In the genomic region with DNA sequence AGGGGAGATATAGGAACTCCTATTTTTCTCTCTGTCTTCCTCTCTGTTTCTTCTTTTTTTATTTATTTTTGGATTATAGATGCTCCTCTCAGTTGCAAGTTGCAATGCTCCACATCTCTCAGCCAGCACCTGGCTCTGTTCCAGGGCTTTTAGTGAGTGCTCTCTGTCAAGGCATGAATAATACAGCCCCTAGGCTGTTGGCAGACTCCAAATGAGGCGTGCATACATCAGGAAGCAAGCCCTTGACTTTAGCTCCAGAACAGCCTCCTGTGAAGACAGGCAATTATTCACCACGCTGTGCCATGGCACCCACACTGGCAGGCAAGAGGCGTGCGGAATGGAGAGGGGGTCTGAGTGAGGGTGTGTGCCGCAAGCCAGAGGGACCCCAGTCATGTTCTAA, we compare ENCODE assay signal across 1 cellular context.
TF ChIP-seq lines count a peak whose summit lies in the region.

No MANE protein-coding gene starts in this region.

TF ChIP-seq in HEK293, 187 proteins besides CTCF, POLR2A, EP300 and RAD21 (continued from another document):
- TF ChIP-seq, protein P1, sequence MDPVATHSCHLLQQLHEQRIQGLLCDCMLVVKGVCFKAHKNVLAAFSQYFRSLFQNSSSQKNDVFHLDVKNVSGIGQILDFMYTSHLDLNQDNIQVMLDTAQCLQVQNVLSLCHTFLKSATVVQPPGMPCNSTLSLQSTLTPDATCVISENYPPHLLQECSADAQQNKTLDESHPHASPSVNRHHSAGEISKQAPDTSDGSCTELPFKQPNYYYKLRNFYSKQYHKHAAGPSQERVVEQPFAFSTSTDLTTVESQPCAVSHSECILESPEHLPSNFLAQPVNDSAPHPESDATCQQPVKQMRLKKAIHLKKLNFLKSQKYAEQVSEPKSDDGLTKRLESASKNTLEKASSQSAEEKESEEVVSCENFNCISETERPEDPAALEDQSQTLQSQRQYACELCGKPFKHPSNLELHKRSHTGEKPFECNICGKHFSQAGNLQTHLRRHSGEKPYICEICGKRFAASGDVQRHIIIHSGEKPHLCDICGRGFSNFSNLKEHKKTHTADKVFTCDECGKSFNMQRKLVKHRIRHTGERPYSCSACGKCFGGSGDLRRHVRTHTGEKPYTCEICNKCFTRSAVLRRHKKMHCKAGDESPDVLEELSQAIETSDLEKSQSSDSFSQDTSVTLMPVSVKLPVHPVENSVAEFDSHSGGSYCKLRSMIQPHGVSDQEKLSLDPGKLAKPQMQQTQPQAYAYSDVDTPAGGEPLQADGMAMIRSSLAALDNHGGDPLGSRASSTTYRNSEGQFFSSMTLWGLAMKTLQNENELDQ (tag by site-specific recombination; IDR thresholded peaks at IDR 0.05; ENCODE audit: low read depth) = no peak
- TF ChIP-seq ZNF354C (tag by site-specific recombination; IDR thresholded peaks at IDR 0.05; ENCODE audit: borderline replicate concordance, low read depth) (no peak), ZNF791 (tag by site-specific recombination; IDR thresholded peaks at IDR 0.05) (no peak), ZNF19 (tag by site-specific recombination; IDR thresholded peaks at IDR 0.05; ENCODE audit: low read depth) (no peak), ZXDB (tag by site-specific recombination; IDR thresholded peaks at IDR 0.05) (no peak), ZNF677 (tag by site-specific recombination; IDR thresholded peaks at IDR 0.05) (no peak), ZNF610 (tag by site-specific recombination; IDR thresholded peaks at IDR 0.05; ENCODE audit: borderline replicate concordance) (no peak), ZNF423 (tag by site-specific recombination; IDR thresholded peaks at IDR 0.05) (no peak), HOXA7 (CRISPR knock-in tag; IDR thresholded peaks at IDR 0.05; ENCODE audit: borderline replicate concordance) (no peak), ZNF558 (tag by site-specific recombination; IDR thresholded peaks at IDR 0.05) (no peak), ZNF544 (tag by site-specific recombination; IDR thresholded peaks at IDR 0.05) (no peak), ZNF239 (tag by site-specific recombination; IDR thresholded peaks at IDR 0.05) (no peak), TCF7L2 (IDR thresholded peaks at IDR 0.05; ENCODE audit: borderline replicate concordance, low read depth, low read length) (no peak; the same call in 1 of the 2 replicates), ZNF664 (tag by site-specific recombination; IDR thresholded peaks at IDR 0.05) (no peak), ZNF2 (tag by site-specific recombination; IDR thresholded peaks at IDR 0.05) (0 out of 2 replicates have a peak, but pooled peaks have one; percentile 31), ZNF16 (tag by site-specific recombination; IDR thresholded peaks at IDR 0.05; ENCODE audit: low read depth) (no peak), ZNF175 (tag by site-specific recombination; IDR thresholded peaks at IDR 0.05) (no peak), ZNF114 (tag by site-specific recombination; IDR thresholded peaks at IDR 0.05) (no peak), ZNF341 (tag by site-specific recombination; IDR thresholded peaks at IDR 0.05; ENCODE audit: low read depth) (peak; percentile 72), KLF16 (tag by site-specific recombination; IDR thresholded peaks at IDR 0.05) (no peak), GFI1B (tag by site-specific recombination; IDR thresholded peaks at IDR 0.05) (no peak)
- TF ChIP-seq, protein P2, sequence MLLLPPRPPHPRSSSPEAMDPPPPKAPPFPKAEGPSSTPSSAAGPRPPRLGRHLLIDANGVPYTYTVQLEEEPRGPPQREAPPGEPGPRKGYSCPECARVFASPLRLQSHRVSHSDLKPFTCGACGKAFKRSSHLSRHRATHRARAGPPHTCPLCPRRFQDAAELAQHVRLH (tag by site-specific recombination; IDR thresholded peaks at IDR 0.05) = no peak
- TF ChIP-seq, protein P3, sequence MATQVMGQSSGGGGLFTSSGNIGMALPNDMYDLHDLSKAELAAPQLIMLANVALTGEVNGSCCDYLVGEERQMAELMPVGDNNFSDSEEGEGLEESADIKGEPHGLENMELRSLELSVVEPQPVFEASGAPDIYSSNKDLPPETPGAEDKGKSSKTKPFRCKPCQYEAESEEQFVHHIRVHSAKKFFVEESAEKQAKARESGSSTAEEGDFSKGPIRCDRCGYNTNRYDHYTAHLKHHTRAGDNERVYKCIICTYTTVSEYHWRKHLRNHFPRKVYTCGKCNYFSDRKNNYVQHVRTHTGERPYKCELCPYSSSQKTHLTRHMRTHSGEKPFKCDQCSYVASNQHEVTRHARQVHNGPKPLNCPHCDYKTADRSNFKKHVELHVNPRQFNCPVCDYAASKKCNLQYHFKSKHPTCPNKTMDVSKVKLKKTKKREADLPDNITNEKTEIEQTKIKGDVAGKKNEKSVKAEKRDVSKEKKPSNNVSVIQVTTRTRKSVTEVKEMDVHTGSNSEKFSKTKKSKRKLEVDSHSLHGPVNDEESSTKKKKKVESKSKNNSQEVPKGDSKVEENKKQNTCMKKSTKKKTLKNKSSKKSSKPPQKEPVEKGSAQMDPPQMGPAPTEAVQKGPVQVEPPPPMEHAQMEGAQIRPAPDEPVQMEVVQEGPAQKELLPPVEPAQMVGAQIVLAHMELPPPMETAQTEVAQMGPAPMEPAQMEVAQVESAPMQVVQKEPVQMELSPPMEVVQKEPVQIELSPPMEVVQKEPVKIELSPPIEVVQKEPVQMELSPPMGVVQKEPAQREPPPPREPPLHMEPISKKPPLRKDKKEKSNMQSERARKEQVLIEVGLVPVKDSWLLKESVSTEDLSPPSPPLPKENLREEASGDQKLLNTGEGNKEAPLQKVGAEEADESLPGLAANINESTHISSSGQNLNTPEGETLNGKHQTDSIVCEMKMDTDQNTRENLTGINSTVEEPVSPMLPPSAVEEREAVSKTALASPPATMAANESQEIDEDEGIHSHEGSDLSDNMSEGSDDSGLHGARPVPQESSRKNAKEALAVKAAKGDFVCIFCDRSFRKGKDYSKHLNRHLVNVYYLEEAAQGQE (tag by site-specific recombination; IDR thresholded peaks at IDR 0.05) = no peak
